11 cellular contexts compared by ENCODE assay signal in the genomic region with DNA sequence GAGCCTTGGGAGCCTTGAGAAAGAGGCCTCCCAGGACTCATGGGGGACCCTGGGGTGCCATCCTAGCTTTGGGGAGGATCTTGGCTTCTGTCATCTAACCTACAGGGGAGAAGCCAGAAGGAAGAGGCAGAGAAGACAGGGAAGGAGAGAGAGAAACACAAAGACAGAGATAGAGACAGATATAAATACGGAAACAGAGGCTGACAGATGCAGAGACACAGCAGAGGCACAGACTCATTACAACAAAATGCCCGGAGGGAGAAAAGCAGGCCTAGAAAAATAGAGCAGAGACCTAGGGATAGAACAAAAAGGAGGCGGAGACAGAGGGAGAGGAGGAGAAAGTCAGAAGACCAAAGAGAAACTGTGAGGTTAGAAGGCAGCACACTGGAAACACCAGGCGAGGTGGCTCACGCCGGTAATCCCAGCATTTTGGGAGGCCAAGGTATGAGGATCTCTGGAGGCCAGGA. TPM values are rescaled to one million over a fixed set of nuclear protein-coding genes. Genes with fewer than 3 reads are reported as not detected.
DNase-seq lines count a peak whose midpoint lies in the region; ATAC-seq and TF ChIP-seq lines count a peak whose summit lies in the region.
"Had no signal": no experiment of that assay in that cellular context is flagged by ENCODE, and none has a peak within 500 bp of the region (broad histone marks: within the 10 kb centered on the region; RNA-seq: fewer than 3 reads in every experiment).

No MANE protein-coding gene starts in this region.

- H3K4me2 ChIP-seq in BLaER1 = peak overlapping the region; percentile 74

- intact Hi-C loops in prostate gland (cut with DNase I) = no loop called here

- H3K9ac ChIP-seq in BLaER1 = no peak overlapping the region

- WGBS in prostate gland = 81% methylated on average over 6 of the region's 6 CpGs

- TF ChIP-seq POLR2A in prostate gland (IDR thresholded peaks at IDR 0.05) = no peak

- no peak for TF ChIP-seq CTCF in prostate gland (IDR thresholded peaks at IDR 0.05)

- peaks cover 25% of the 10 kb centered on the region for H3K4me1 Mint-ChIP-seq in T-helper 17 cell

- H3K4me3 Mint-ChIP-seq in T-helper 17 cell = peak overlapping the region; percentile 41

- H4K20me1 ChIP-seq in BLaER1 = no peaks in the 10 kb centered on the region

- H3K4me1 ChIP-seq in BLaER1 = peaks cover 60% of the 10 kb centered on the region
- peaks cover 3% of the 10 kb centered on the region for H3K4me1 ChIP-seq in prostate gland (replicated peaks)

- H3K36me3 ChIP-seq in BLaER1 (no peaks in the 10 kb centered on the region), prostate gland (no peaks in the 10 kb centered on the region)
- H3K36me3 ChIP-seq: MG63 had no signal

- ATAC-seq in T-helper 17 cell (no peak), HG02938 (IDR thresholded peaks at IDR 0.05; ENCODE audit: unreplicated experiment) (no peak), esophagus mucosa (no peak), GM18867 (IDR thresholded peaks at IDR 0.05; ENCODE audit: unreplicated experiment) (no peak)
- ATAC-seq: stimulated activated naive CD8-positive, alpha-beta T cell treated with anti-CD3 and anti-CD28 coated beads, Interleukin-15, Interleukin-2, amounts not matched to agents 100 U/mL and 50 U/mL, for 24 hours had no signal

- no peak overlapping the region for H3K4me3 ChIP-seq in BLaER1
- no peak overlapping the region for H3K4me3 ChIP-seq in prostate gland
- H3K4me3 ChIP-seq: MG63 had no signal

- H3K27ac ChIP-seq in BLaER1 (peak overlapping the region; percentile 9; the same call in 1 of the 2 replicates), prostate gland (peak overlapping the region; percentile 64 to 75)

- DNase-seq in T-helper 17 cell = no peak
- peak; percentile 52 for DNase-seq in fibroblast of peridontal ligament (ENCODE audit: extremely low read depth)
- no peak for DNase-seq in prostate gland (ENCODE audit: low spot score)
- DNase-seq in NCI-H128 (lab: John Stamatoyannopoulos, UW; ENCODE audit: unreplicated experiment) = no peak
- DNase-seq: effector memory CD4-positive, alpha-beta T cell; MG63; stimulated activated naive CD8-positive, alpha-beta T cell treated with anti-CD3 and anti-CD28 coated beads, Interleukin-15, Interleukin-2, amounts not matched to agents 100 U/mL and 50 U/mL, for 24 hours had no signal

- peaks cover 47% of the 10 kb centered on the region for H3K27me3 Mint-ChIP-seq in T-helper 17 cell

- H3K9me3 ChIP-seq in BLaER1 (no peaks in the 10 kb centered on the region), T-helper 17 cell (ENCODE audit: control insufficient read depth, low read length, poor library complexity, severe bottlenecking) (no peaks in the 10 kb centered on the region), prostate gland (no peaks in the 10 kb centered on the region)
- H3K9me3 ChIP-seq: MG63 had no signal

- peaks cover 3% of the 10 kb centered on the region for H3K36me3 Mint-ChIP-seq in T-helper 17 cell (ENCODE audit: low read depth)

- no peak overlapping the region for H3K27ac Mint-ChIP-seq in T-helper 17 cell

- peaks cover 72% of the 10 kb centered on the region for H3K27me3 ChIP-seq in BLaER1
- peaks cover 6% of the 10 kb centered on the region for H3K27me3 ChIP-seq in prostate gland (replicated peaks; ENCODE audit: insufficient read depth)
- H3K27me3 ChIP-seq: MG63 had no signal

RNA-seq across cellular contexts. Expression of a gene that starts 1.9 kb away (rescaled TPM):
- total RNA-seq in T-helper 17 cell = 10 to 100 TPM in 1 of 2 donors, under 1 TPM in 1; 0.42 to 17.7 TPM
- 10 to 100 TPM in 1 of 2 donors, 1 to 10 TPM in 1; 3.6 to 20.0 TPM for total RNA-seq in prostate gland
- total RNA-seq in esophagus mucosa = 1.6 TPM

RNA-seq across cellular contexts. Expression of a gene that starts 25.0 kb away (rescaled TPM):
- total RNA-seq in T-helper 17 cell = not detected
- total RNA-seq in prostate gland = 1 to 10 TPM in 1 of 2 donors, not detected in 1; 3.7 TPM
- not detected for total RNA-seq in esophagus mucosa

RNA-seq across cellular contexts. Expression of a gene that starts 34.8 kb away (rescaled TPM):
- total RNA-seq in T-helper 17 cell (under 1 TPM; 0.34 to 0.67 TPM), prostate gland (10 to 100 TPM in 1 of 2 donors, under 1 TPM in 1; 0.59 to 31.4 TPM), esophagus mucosa (0.16 TPM)

RNA-seq across cellular contexts. Expression of a gene that starts 36.5 kb away (rescaled TPM):
- total RNA-seq in T-helper 17 cell = not detected
- 1 to 10 TPM in 1 of 2 donors, under 1 TPM in 1; 0.18 to 3.0 TPM for total RNA-seq in prostate gland
- not detected for total RNA-seq in esophagus mucosa
